In the genomic region with DNA sequence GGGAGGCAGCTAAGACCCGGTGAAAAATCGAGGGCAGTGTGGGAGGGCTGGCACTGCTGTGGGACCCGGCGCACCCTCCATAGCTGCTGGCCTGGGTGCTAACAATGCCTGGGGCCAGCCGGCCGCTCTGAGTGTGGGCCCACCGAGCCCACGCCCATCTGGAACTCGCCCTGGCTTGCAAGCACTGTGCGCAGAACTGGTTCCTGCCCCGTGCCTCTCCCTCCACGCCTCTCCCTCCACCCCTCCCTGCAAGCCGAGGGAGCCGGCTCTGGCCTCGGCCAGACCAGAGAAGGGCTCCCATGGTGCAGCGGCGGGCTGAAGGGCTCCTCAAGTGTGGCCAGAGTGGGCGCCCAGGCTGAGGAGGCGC, we compare ENCODE assay signal across 18 cellular contexts.
DNase-seq lines count a peak whose midpoint lies in the region; ATAC-seq, FAIRE-seq and TF ChIP-seq lines count a peak whose summit lies in the region.
"Had no signal": no experiment of that assay in that cellular context is flagged by ENCODE, and none has a peak within 500 bp of the region (broad histone marks: within the 10 kb centered on the region; RNA-seq: fewer than 3 reads in every experiment).

No MANE protein-coding gene starts in this region.

- H3K4me2 ChIP-seq in HepG2 (ENCODE audit: low read depth, low read length), result no peak overlapping the region
- H3K4me2 ChIP-seq: BLaER1 treated with 17β-estradiol and CSF1 and Interleukin-3, amounts not matched to agents 10 nM and 100 nM had no signal

- ATAC-seq in RWPE2 (ENCODE audit: low read depth) (0 out of 3 replicates have a peak, but pooled peaks have one; percentile 19), HepG2 (peak; percentile 51), HG02642 (IDR thresholded peaks at IDR 0.05; ENCODE audit: poor library complexity, unreplicated experiment) (no peak), HG03280 (IDR thresholded peaks at IDR 0.05; ENCODE audit: unreplicated experiment) (no peak), GM21786 (IDR thresholded peaks at IDR 0.05; ENCODE audit: unreplicated experiment) (no peak)

- TF ChIP-seq RAD21 in HepG2 (CRISPR knock-in tag; IDR thresholded peaks at IDR 0.05), result no peak

- TF ChIP-seq CTCF in RWPE2 (IDR thresholded peaks at IDR 0.05; ENCODE audit: poor library complexity, severe bottlenecking) (no peak), epithelial cell of esophagus (IDR thresholded peaks at IDR 0.05; ENCODE audit: insufficient read depth, low read depth, low read length, missing control alignments) (no peak), HepG2 (CRISPR knock-in tag; IDR thresholded peaks at IDR 0.05) (no peak)

- no peak for TF ChIP-seq POLR2A in HepG2 (IDR thresholded peaks at IDR 0.05; ENCODE audit: insufficient read depth in 1 of 2, low read depth in 2 of 2, low read length in 2 of 2)

- TF ChIP-seq EP300 in HepG2 (IDR thresholded peaks at IDR 0.05; ENCODE audit: low read depth in 2 of 2, low read length in 2 of 2) (no peak), HepG2 (CRISPR knock-in tag; IDR thresholded peaks at IDR 0.05; ENCODE audit: borderline replicate concordance) (no peak)

- in situ Hi-C loops in HepG2 (cut with HindIII; ENCODE audit: extremely low pct_ligation_motif_present, low pct_unique_long_range_greater_than_20kb), result no loop called here

- no peak overlapping the region for H2AFZ ChIP-seq in HepG2 (ENCODE audit: low read length)

- H3K36me3 ChIP-seq in RWPE2 (ENCODE audit: low read depth) (no peaks in the 10 kb centered on the region), HepG2 (replicated peaks in 1 of 2; ENCODE audit: control insufficient read depth in 1 of 2, insufficient read depth in 2 of 2, low read length in 2 of 2) (no peaks in the 10 kb centered on the region)
- H3K36me3 ChIP-seq: BLaER1 treated with 17β-estradiol and CSF1 and Interleukin-3, amounts not matched to agents 10 nM and 100 nM had no signal

- POLR2A ChIA-PET in HepG2 (lab: Yijun Ruan, JAX), result no interaction called here

- 80% methylated on average over 18 of the region's 19 CpGs for WGBS in HepG2 (ENCODE audit: low lambda C conversion rate)

- FAIRE-seq in HepG2 (lab: Jason Lieb, UNC), result no peak
- FAIRE-seq: GM12892 had no signal

- H3K4me3 ChIP-seq in RWPE2 (ENCODE audit: severe bottlenecking), result no peak overlapping the region
- H3K4me3 ChIP-seq in epithelial cell of esophagus (ENCODE audit: low read length), result no peak overlapping the region
- H3K4me3 ChIP-seq in HepG2 (replicated peaks in 1 of 3; ENCODE audit: insufficient read depth in 1 of 3, low read depth in 2 of 3, low read length in 3 of 3), result no peak overlapping the region
- H3K4me3 ChIP-seq in skin epidermis, result peak overlapping the region in 4 of 7 experiments; percentile 11 to 17 (median 13)
- H3K4me3 ChIP-seq: BLaER1 treated with 17β-estradiol and CSF1 and Interleukin-3, amounts not matched to agents 10 nM and 100 nM had no signal

- CTCF ChIA-PET in HepG2 (lab: Yijun Ruan, JAX; ENCODE audit: low intra/inter-chr PET ratio, low total read pairs), result no interaction called here

- no peak overlapping the region for H3K9ac ChIP-seq in HepG2 (ENCODE audit: insufficient read depth, low read depth, low read length)
- H3K9ac ChIP-seq: BLaER1 treated with 17β-estradiol and CSF1 and Interleukin-3, amounts not matched to agents 10 nM and 100 nM had no signal

- no peak overlapping the region for H3K27ac ChIP-seq in RWPE2 (ENCODE audit: poor library complexity, severe bottlenecking)
- no peak overlapping the region for H3K27ac ChIP-seq in HepG2 (ENCODE audit: extremely low read length, insufficient read depth, low read length)
- peak overlapping the region in 5 of 21 experiments; percentile 7 to 57 (median 28) for H3K27ac ChIP-seq in skin epidermis
- H3K27ac ChIP-seq: BLaER1 treated with 17β-estradiol and CSF1 and Interleukin-3, amounts not matched to agents 10 nM and 100 nM had no signal

- H3K79me2 ChIP-seq in HepG2 (ENCODE audit: insufficient read depth, low read length), result no peaks in the 10 kb centered on the region

- no peaks in the 10 kb centered on the region for H3K9me3 ChIP-seq in RWPE2 (ENCODE audit: severe bottlenecking)
- no peaks in the 10 kb centered on the region for H3K9me3 ChIP-seq in HepG2 (ENCODE audit: low read length)

- BruUV-seq in HepG2 (replicated peaks; lab: Mats Ljungman, UMichigan), result no TSS peak

- DNase-seq in RWPE2 (ENCODE audit: low spot score) (no peak), epithelial cell of esophagus (ENCODE audit: low read depth) (peak; percentile 17), HepG2 (ENCODE audit: low spot score) (no peak), SW 1271 (lab: John Stamatoyannopoulos, UW) (no peak)
- DNase-seq: AML-193; CD4-positive, CD25-positive, alpha-beta regulatory T cell; DND-41; GDM1; HCEC 1CT; HFFc6; IMR-90; KBM-7 had no signal

- H3K27me3 ChIP-seq in RWPE2 (ENCODE audit: insufficient read depth, poor library complexity, severe bottlenecking) (no peaks in the 10 kb centered on the region), HepG2 (ENCODE audit: control insufficient read depth in 1 of 2, insufficient read depth in 2 of 2, low read length in 2 of 2) (peaks cover 0 to 4% of the 10 kb centered on the region in 2 experiments; a peak in 2 of 5 replicates)
- H3K27me3 ChIP-seq: BLaER1 treated with 17β-estradiol and CSF1 and Interleukin-3, amounts not matched to agents 10 nM and 100 nM had no signal

- H3K4me1 ChIP-seq in RWPE2 (ENCODE audit: insufficient read depth, poor library complexity, severe bottlenecking), result no peaks in the 10 kb centered on the region
- H3K4me1 ChIP-seq in HepG2 (ENCODE audit: insufficient read depth, low read length), result no peaks in the 10 kb centered on the region
- H3K4me1 ChIP-seq: BLaER1 treated with 17β-estradiol and CSF1 and Interleukin-3, amounts not matched to agents 10 nM and 100 nM had no signal

- no peaks in the 10 kb centered on the region for H4K20me1 ChIP-seq in HepG2 (ENCODE audit: insufficient read depth, low read length)
- H4K20me1 ChIP-seq: BLaER1 treated with 17β-estradiol and CSF1 and Interleukin-3, amounts not matched to agents 10 nM and 100 nM had no signal

- intact Hi-C loops in HepG2 (cut with micrococcal nuclease; ENCODE audit: unreplicated experiment), result no loop called here

TF ChIP-seq in HepG2, 621 proteins besides CTCF, POLR2A, EP300 and RAD21:
- TF ChIP-seq CENPT (CRISPR knock-in tag; IDR thresholded peaks at IDR 0.05; ENCODE audit: low read depth) (0 out of 2 replicates have a peak, but pooled peaks have one; percentile 16), ZNF781 (CRISPR knock-in tag; IDR thresholded peaks at IDR 0.05; ENCODE audit: borderline replicate concordance, not compliant biosample characterization) (no peak)

Comparison
In these comparisons a context has a peak if more than half of its experiments do, and no peak if none do; other contexts are left out.
1. ATAC-seq: peak in RWPE2 (single experiment) and HepG2 (single experiment); none in HG02642 (single experiment), HG03280 (single experiment) and GM21786 (single experiment).
2. H3K4me3 ChIP-seq: peak in skin epidermis (4 of 7); none in RWPE2 (single experiment), epithelial cell of esophagus (single experiment) and HepG2 (0 of 3).